Comparison of ENCODE assay signal across 5 cellular contexts in the genomic region with DNA sequence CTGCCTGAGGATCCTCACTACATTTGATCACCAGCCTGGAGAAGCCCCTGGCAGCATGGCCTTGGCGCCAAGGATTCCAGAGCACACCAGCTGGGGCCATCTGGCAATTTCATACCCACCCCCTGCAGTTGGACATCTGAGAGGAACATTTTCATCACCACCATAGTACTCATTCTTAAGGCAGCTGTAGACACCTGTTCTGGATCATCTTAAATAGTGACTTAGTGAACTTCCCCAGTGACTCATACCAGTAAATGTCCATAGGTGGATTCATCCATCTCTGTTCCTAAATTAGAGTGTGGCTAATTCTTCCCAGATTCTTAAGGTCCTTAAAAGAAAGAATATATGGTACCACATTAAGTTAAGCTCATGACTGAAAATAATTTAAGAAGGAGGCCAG. TPM values are rescaled to one million over a fixed set of nuclear protein-coding genes. Genes with fewer than 3 reads are reported as not detected.
"Had no signal": no experiment of that assay in that cellular context is flagged by ENCODE, and none has a peak within 500 bp of the region (broad histone marks: within the 10 kb centered on the region; RNA-seq: fewer than 3 reads in every experiment).

No MANE protein-coding gene starts in this region.

RNA-seq across cellular contexts. Expression of a gene that starts 45.6 kb away (rescaled TPM):
- total RNA-seq: OCI-LY7, Right ventricle myocardium inferior, Right ventricle myocardium superior, SJCRH30, SK-MEL-5 had no signal
